ENCODE assay signal across 17 cellular contexts in the genomic region with DNA sequence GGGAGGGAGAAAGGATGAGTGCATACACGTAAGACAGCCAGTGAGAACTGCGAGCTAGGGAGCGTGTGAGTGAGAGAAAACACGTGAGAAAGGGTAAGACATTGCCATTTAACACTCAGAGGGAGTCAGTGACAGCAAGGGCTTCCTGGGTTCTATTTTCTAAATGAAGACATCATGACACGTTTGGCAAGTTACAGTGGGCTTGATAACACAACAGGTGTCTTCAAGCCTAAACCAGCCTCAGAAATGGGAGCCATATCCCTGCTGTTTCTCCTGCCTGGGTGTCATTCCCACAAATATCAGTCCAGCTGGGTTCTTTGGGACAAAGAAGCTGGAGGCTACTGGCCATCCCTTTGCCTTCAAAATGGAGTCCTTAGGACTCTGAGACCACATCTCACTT.
"Had no signal": no experiment of that assay in that cellular context is flagged by ENCODE, and none has a peak within 500 bp of the region (broad histone marks: within the 10 kb centered on the region; RNA-seq: fewer than 3 reads in every experiment).

No MANE protein-coding gene starts in this region.

- H3K36me3 ChIP-seq: gastrocnemius medialis, neural progenitor cell, right atrium auricular region, spleen had no signal

- H3K4me3 ChIP-seq: gastrocnemius medialis, mucosa of descending colon, neural progenitor cell, right atrium auricular region, skin epidermis, spleen had no signal

- ATAC-seq: mucosa of descending colon; naive thymus-derived CD4-positive, alpha-beta T cell; stimulated activated memory B cell treated with anti-CD40 and anti-IgM and Interleukin-4, amounts not matched to agents 10 μg/mL and 1 μg/mL and 100 μg/mL, for 72 hours; stimulated activated naive CD8-positive, alpha-beta T cell treated with anti-CD3 and anti-CD28 coated beads, Interleukin-15, Interleukin-2, amounts not matched to agents 100 U/mL and 50 U/mL, for 24 hours had no signal

- DNase-seq: cortex of kidney; foreskin fibroblast; gastrocnemius medialis; head of caudate nucleus; mesenchymal stem cell; mucosa of descending colon; naive thymus-derived CD4-positive, alpha-beta T cell; spleen; stimulated activated CD4-positive, alpha-beta T cell treated with anti-CD3 and anti-CD28 coated beads, Interleukin-4, amount 100 ng/mL, for 4 hours; stimulated activated naive CD8-positive, alpha-beta T cell treated with anti-CD3 and anti-CD28 coated beads, Interleukin-15, Interleukin-2, amounts not matched to agents 100 U/mL and 50 U/mL, for 24 hours; substantia nigra; trophoblast cell had no signal

- H3K27me3 ChIP-seq: gastrocnemius medialis, neural progenitor cell, right atrium auricular region had no signal

- H3K9me3 ChIP-seq: gastrocnemius medialis, mucosa of descending colon, right atrium auricular region, spleen had no signal

- H3K27ac ChIP-seq: neural progenitor cell, parathyroid adenoma, right atrium auricular region, spleen had no signal

- H3K4me1 ChIP-seq: neural progenitor cell, spleen had no signal
